ENCODE assay signal across 8 cellular contexts in genomic region chr6:100719883-100720682, GRCh38.
A peak's percentile ranks its signal among the peaks of the same experiment; 100 is the strongest.
DNase-seq lines count a peak whose midpoint lies in the region; ATAC-seq and TF ChIP-seq lines count a peak whose summit lies in the region.

No MANE protein-coding gene starts in this region.

- peak in 5 of 6 experiments; percentile 2 to 62 (median 47) for TF ChIP-seq CTCF in Peyer's patch (IDR thresholded peaks at IDR 0.05)
- peak; percentile 54 for TF ChIP-seq CTCF in fibroblast of the aortic adventitia (IDR thresholded peaks at IDR 0.05; ENCODE audit: insufficient read depth, low read length)

- no peak for TF ChIP-seq POLR2A in Peyer's patch (IDR thresholded peaks at IDR 0.05)

- DNase-seq in ELR (ENCODE audit: low read depth): peak; percentile 52
- no peak for DNase-seq in Peyer's patch
- DNase-seq in fibroblast of the aortic adventitia (ENCODE audit: low read depth): peak; percentile 57
- DNase-seq in smooth muscle cell of the brain vasculature (ENCODE audit: low read depth, low spot score): peak; percentile 10
- no peak for DNase-seq in activated naive CD4-positive, alpha-beta T cell (lab: John Stamatoyannopoulos, UW)
- no peak for DNase-seq in DMS79 treated with DMSO at 0.1 percent for 48 hours (lab: John Stamatoyannopoulos, UW)

- no peaks in the 10 kb centered on the region for H3K9me3 ChIP-seq in Peyer's patch

- H3K4me3 ChIP-seq in Peyer's patch (no peak overlapping the region), fibroblast of the aortic adventitia (ENCODE audit: low read depth, low read length) (peak overlapping the region; percentile 4)

- H3K27me3 ChIP-seq in Peyer's patch: no peaks in the 10 kb centered on the region

- H3K36me3 ChIP-seq in Peyer's patch: peaks cover 0 to 10% (median 0%) of the 10 kb centered on the region in 3 donors

- H3K4me1 ChIP-seq in Peyer's patch: no peaks in the 10 kb centered on the region

- no peak overlapping the region for H3K27ac ChIP-seq in Peyer's patch

- peak; percentile 61 for ATAC-seq in HG02610 (IDR thresholded peaks at IDR 0.05; ENCODE audit: unreplicated experiment)
- ATAC-seq in GM21515 (IDR thresholded peaks at IDR 0.05; ENCODE audit: unreplicated experiment): no peak

Comparison
In these comparisons a context has a peak if more than half of its experiments do, and no peak if none do; other contexts are left out.
1. DNase-seq: peak in ELR (single experiment), fibroblast of the aortic adventitia (single experiment) and smooth muscle cell of the brain vasculature (single experiment); none in Peyer's patch (0 of 3), activated naive CD4-positive, alpha-beta T cell (0 of 4) and DMS79 treated with DMSO at 0.1 percent for 48 hours (single experiment).